In genomic region chr18:12741351-12741750, GRCh38 we compare ENCODE assay signal across 13 cellular contexts. TPM values are rescaled to one million over a fixed set of nuclear protein-coding genes. Genes with fewer than 3 reads are reported as not detected.
DNase-seq lines count a peak whose midpoint lies in the region; ATAC-seq and TF ChIP-seq lines count a peak whose summit lies in the region.
"Had no signal": no experiment of that assay in that cellular context is flagged by ENCODE, and none has a peak within 500 bp of the region (broad histone marks: within the 10 kb centered on the region; RNA-seq: fewer than 3 reads in every experiment).

No MANE protein-coding gene starts in this region.

- no peaks in the 10 kb centered on the region for H3K4me1 ChIP-seq in aorta (ENCODE audit: control insufficient read depth in 1 of 2, insufficient read depth in 2 of 2, low read length in 2 of 2)

- H3K27me3 Mint-ChIP-seq in activated T-cell treated with anti-CD3 and anti-CD28 coated beads, Interleukin-2, amount 50 U/mL, for 72 hours (ENCODE audit: low read depth) = no peaks in the 10 kb centered on the region

- H3K9me3 ChIP-seq in aorta (ENCODE audit: control insufficient read depth, low read length) = no peaks in the 10 kb centered on the region

- in situ Hi-C loops in brain microvascular endothelial cell (cut with HindIII; ENCODE audit: low pct_ligation_motif_present, low sequenced_read_pairs) = loop anchor here (5.0 kb wide), 1 partner anchor 151 kb away; no protein-coding TSS in a partner anchor

- TF ChIP-seq CTCF in brain microvascular endothelial cell (IDR thresholded peaks at IDR 0.05; ENCODE audit: low read depth, low read length, missing control alignments) = no peak

- no peak overlapping the region for H3K4me3 ChIP-seq in brain microvascular endothelial cell (ENCODE audit: low read depth, low read length)
- H3K4me3 ChIP-seq in aorta (ENCODE audit: low read length in 2 of 2) = no peak overlapping the region

- intact Hi-C loops in aorta (cut with DNase I) = no loop called here

- peaks cover 9% of the 10 kb centered on the region for H3K4me1 Mint-ChIP-seq in activated T-cell treated with anti-CD3 and anti-CD28 coated beads, Interleukin-2, amount 50 U/mL, for 72 hours (ENCODE audit: low read depth)
- H3K4me1 Mint-ChIP-seq: immature natural killer cell had no signal

- H3K27me3 ChIP-seq in brain microvascular endothelial cell (replicated peaks) (no peaks in the 10 kb centered on the region), aorta (ENCODE audit: control insufficient read depth in 1 of 2, insufficient read depth in 2 of 2, low read length in 1 of 2) (no peaks in the 10 kb centered on the region)

- H3K36me3 ChIP-seq in brain microvascular endothelial cell (replicated peaks) = no peaks in the 10 kb centered on the region
- H3K36me3 ChIP-seq in aorta (ENCODE audit: control insufficient read depth in 1 of 2, insufficient read depth in 2 of 2, low read length in 1 of 2) = no peaks in the 10 kb centered on the region

- DNase-seq in activated T-cell treated with anti-CD3 and anti-CD28 coated beads, Interleukin-2, amount 50 U/mL, for 72 hours = peak in 1 of 2 donors; percentile 6
- no peak for DNase-seq in activated T-cell treated with anti-CD3 and anti-CD28 coated beads, Interleukin-2, amount 50 U/mL, for 48 hours
- DNase-seq in NCI-H2081 treated with DMSO at 0.1 percent for 48 hours (lab: John Stamatoyannopoulos, UW) = peak; percentile 7
- peak; percentile 89 for DNase-seq in brain microvascular endothelial cell
- DNase-seq in ureter (ENCODE audit: low spot score) = peak; percentile 46
- no peak for DNase-seq in glomerular visceral epithelial cell (ENCODE audit: extremely low spot score)
- no peak for DNase-seq in aorta
- DNase-seq: activated gamma-delta T cell treated with Interleukin-2 at 50 U/mL for 16 hours; effector memory CD4-positive, alpha-beta T cell; immature natural killer cell; NCI-H2029 treated with DMSO at 0.1 percent for 48 hours; occipital lobe had no signal

- no peak overlapping the region for H3K4me3 Mint-ChIP-seq in activated T-cell treated with anti-CD3 and anti-CD28 coated beads, Interleukin-2, amount 50 U/mL, for 72 hours
- H3K4me3 Mint-ChIP-seq: immature natural killer cell had no signal

- H3K27ac Mint-ChIP-seq in activated T-cell treated with anti-CD3 and anti-CD28 coated beads, Interleukin-2, amount 50 U/mL, for 72 hours = no peak overlapping the region
- H3K27ac Mint-ChIP-seq: immature natural killer cell had no signal

- peak; percentile 79 to 81 for ATAC-seq in activated T-cell treated with anti-CD3 and anti-CD28 coated beads, Interleukin-2, amount 50 U/mL, for 72 hours (replicated peaks in 1 of 2)
- ATAC-seq in HG03457 (IDR thresholded peaks at IDR 0.05; ENCODE audit: unreplicated experiment) (no peak), aorta (ENCODE audit: low FRiP score) (no peak)

- no peaks in the 10 kb centered on the region for H3K36me3 Mint-ChIP-seq in activated T-cell treated with anti-CD3 and anti-CD28 coated beads, Interleukin-2, amount 50 U/mL, for 72 hours (ENCODE audit: insufficient read depth in 2 of 2)
- H3K36me3 Mint-ChIP-seq: immature natural killer cell had no signal

- no peaks in the 10 kb centered on the region for H3K9me3 Mint-ChIP-seq in activated T-cell treated with anti-CD3 and anti-CD28 coated beads, Interleukin-2, amount 50 U/mL, for 72 hours
- H3K9me3 Mint-ChIP-seq: immature natural killer cell had no signal

- H3K27ac ChIP-seq in brain microvascular endothelial cell (peak overlapping the region; percentile 63), aorta (ENCODE audit: low read depth in 1 of 2, low read length in 2 of 2) (no peak overlapping the region)

- WGBS in aorta, 2 donors = 84 to 87% methylated on average over 6 of the region's 6 CpGs

RNA-seq across cellular contexts. Expression of gene PSMG2, which starts 38.5 kb away (rescaled TPM):
- 100 to 1,000 TPM; 142 to 158 TPM for total RNA-seq in activated T-cell treated with anti-CD3 and anti-CD28 coated beads, Interleukin-2, amount 50 U/mL, for 72 hours
- total RNA-seq in ureter = 70.8 TPM
- total RNA-seq in aorta = 10 to 100 TPM; 53.9 to 62.0 TPM
- 10 to 100 TPM; 82.1 to 94.0 TPM for polyA plus RNA-seq in aorta

RNA-seq across cellular contexts. Expression of gene CEP76, which starts 38.8 kb away (rescaled TPM):
- total RNA-seq in activated T-cell treated with anti-CD3 and anti-CD28 coated beads, Interleukin-2, amount 50 U/mL, for 72 hours = 10 to 100 TPM; 15.5 to 16.0 TPM
- 7.9 TPM for total RNA-seq in ureter
- total RNA-seq in aorta = 1 to 10 TPM; 3.9 to 7.3 TPM
- polyA plus RNA-seq in aorta = 1 to 10 TPM; 2.6 to 2.8 TPM

Comparison
In these comparisons a context has a peak if more than half of its experiments do, and no peak if none do; other contexts are left out.
1. ATAC-seq: peak in activated T-cell treated with anti-CD3 and anti-CD28 coated beads, Interleukin-2, amount 50 U/mL, for 72 hours (2 of 2); none in HG03457 (single experiment) and aorta (single experiment).
2. DNase-seq: peak in NCI-H2081 treated with DMSO at 0.1 percent for 48 hours (single experiment), brain microvascular endothelial cell (single experiment) and ureter (single experiment); none in activated T-cell treated with anti-CD3 and anti-CD28 coated beads, Interleukin-2, amount 50 U/mL, for 48 hours (0 of 2), glomerular visceral epithelial cell (single experiment) and aorta (0 of 2).